In genomic region chr3:13281657-13282527, GRCh38 we compare ENCODE assay signal across 1 cellular context.
TF ChIP-seq lines count a peak whose summit lies in the region.

No MANE protein-coding gene starts in this region.

TF ChIP-seq in WTC11, 78 proteins besides CTCF, POLR2A, EP300 and RAD21 (continued from another document):
- TF ChIP-seq, protein P1, sequence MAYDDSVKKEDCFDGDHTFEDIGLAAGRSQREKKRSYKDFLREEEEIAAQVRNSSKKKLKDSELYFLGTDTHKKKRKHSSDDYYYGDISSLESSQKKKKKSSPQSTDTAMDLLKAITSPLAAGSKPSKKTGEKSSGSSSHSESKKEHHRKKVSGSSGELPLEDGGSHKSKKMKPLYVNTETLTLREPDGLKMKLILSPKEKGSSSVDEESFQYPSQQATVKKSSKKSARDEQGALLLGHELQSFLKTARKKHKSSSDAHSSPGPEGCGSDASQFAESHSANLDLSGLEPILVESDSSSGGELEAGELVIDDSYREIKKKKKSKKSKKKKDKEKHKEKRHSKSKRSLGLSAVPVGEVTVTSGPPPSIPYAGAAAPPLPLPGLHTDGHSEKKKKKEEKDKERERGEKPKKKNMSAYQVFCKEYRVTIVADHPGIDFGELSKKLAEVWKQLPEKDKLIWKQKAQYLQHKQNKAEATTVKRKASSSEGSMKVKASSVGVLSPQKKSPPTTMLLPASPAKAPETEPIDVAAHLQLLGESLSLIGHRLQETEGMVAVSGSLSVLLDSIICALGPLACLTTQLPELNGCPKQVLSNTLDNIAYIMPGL (CRISPR knock-in tag; IDR thresholded peaks at IDR 0.05), result peak; percentile 21; the same call in 1 of the 2 replicates
